9 cellular contexts compared by ENCODE assay signal in the genomic region with DNA sequence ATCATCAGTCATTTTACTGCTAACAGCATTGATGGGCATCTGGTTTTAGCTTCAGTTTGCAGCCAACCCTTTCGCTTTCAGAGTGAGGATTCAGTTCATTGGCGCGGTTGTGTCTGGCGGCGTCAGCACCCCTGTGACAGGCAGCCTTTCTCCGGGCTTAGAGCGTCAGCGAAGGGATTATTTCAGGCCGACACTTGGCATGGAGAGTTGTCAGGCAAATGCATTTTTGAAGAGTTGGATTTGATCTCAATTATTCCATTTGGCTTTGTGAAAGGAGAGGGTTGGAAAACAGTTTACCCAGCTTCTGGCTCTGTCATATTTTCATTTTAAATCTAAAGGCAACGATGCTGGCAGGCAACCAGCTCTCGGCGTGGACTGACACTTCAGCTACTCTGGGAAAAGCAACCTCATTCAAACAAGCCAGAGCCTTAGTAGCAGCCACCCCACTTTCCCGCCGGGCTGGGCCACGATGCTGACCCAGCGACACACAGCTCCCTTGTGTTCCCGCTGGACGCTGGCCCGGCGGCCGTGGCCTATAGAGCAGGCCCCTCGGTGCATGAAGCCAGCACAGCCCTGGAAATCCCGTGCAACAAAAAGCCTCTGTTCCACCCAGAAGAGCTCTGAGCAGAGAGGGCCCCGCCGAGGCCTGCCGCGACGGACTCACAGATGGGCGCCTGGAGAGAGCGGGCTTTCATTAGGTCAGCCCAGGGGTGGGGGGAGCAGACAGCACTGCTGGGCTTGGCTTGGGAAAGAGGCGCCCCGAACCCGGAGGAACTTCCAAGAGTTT. TPM values are rescaled to one million over a fixed set of nuclear protein-coding genes. Genes with fewer than 3 reads are reported as not detected.
A peak's percentile ranks its signal among the peaks of the same experiment; 100 is the strongest.
DNase-seq lines count a peak whose midpoint lies in the region; ATAC-seq and TF ChIP-seq lines count a peak whose summit lies in the region.
"Had no signal": no experiment of that assay in that cellular context is flagged by ENCODE, and none has a peak within 500 bp of the region (broad histone marks: within the 10 kb centered on the region; RNA-seq: fewer than 3 reads in every experiment).

No MANE protein-coding gene starts in this region.

- peaks cover 3% of the 10 kb centered on the region for H3K27me3 Mint-ChIP-seq in brain
- H3K27me3 Mint-ChIP-seq in immature natural killer cell (ENCODE audit: low read depth in 3 of 3), result peaks cover 0 to 10% (median 0%) of the 10 kb centered on the region in 3 donors

- no peak for ATAC-seq in GM18867 (IDR thresholded peaks at IDR 0.05; ENCODE audit: unreplicated experiment)
- ATAC-seq in activated CD4-positive, CD25-positive, alpha-beta regulatory T cell treated with anti-CD3 and anti-CD28 coated beads, Interleukin-2, amount 50 U/mL, for 24 hours, result no peak

- TF ChIP-seq CTCF in brain (conservative IDR thresholded peaks at IDR 0.05) (no peak), suprapubic skin (IDR thresholded peaks at IDR 0.05) (no peak), ascending aorta (IDR thresholded peaks at IDR 0.05) (no peak)

- H3K9me3 Mint-ChIP-seq in brain (peaks cover 0 to 3% (median 0%) of the 10 kb centered on the region in 5 experiments), immature natural killer cell (no peaks in the 10 kb centered on the region)
- H3K9me3 Mint-ChIP-seq: central memory CD8-positive, alpha-beta T cell had no signal

- peaks cover 3% of the 10 kb centered on the region for H3K4me1 ChIP-seq in suprapubic skin
- no peaks in the 10 kb centered on the region for H3K4me1 ChIP-seq in ascending aorta

- H3K36me3 ChIP-seq in suprapubic skin, result no peaks in the 10 kb centered on the region
- H3K36me3 ChIP-seq in ascending aorta, result no peaks in the 10 kb centered on the region

- H3K4me3 ChIP-seq in suprapubic skin (peak overlapping the region; percentile 4), ascending aorta (peak overlapping the region in 1 of 2 donors; percentile 25)

- 46% methylated on average over 15 of the region's 33 CpGs for WGBS in suprapubic skin

- peak overlapping the region; percentile 87 to 98 (median 92) for H3K27ac Mint-ChIP-seq in brain
- H3K27ac Mint-ChIP-seq in immature natural killer cell, result no peak overlapping the region

- peaks cover 58% of the 10 kb centered on the region for H3K4me1 Mint-ChIP-seq in brain
- no peaks in the 10 kb centered on the region for H3K4me1 Mint-ChIP-seq in immature natural killer cell
- H3K4me1 Mint-ChIP-seq: central memory CD8-positive, alpha-beta T cell had no signal

- TF ChIP-seq EP300 in suprapubic skin (IDR thresholded peaks at IDR 0.05), result no peak

- peak; percentile 61 for DNase-seq in NCI-H187 treated with DMSO at 0.1 percent for 48 hours (lab: John Stamatoyannopoulos, UW)
- DNase-seq in left kidney (ENCODE audit: low read depth, low spot score), result peak; percentile 50
- peak in 1 of 2 donors; percentile 77 for DNase-seq in suprapubic skin (ENCODE audit: low spot score in 2 of 2)
- no peak for DNase-seq in immature natural killer cell
- DNase-seq in ascending aorta (ENCODE audit: low spot score in 2 of 2), result no peak

- H3K27me3 ChIP-seq in suprapubic skin (peaks cover 18% of the 10 kb centered on the region), ascending aorta (no peaks in the 10 kb centered on the region)

- intact Hi-C loops in ascending aorta (cut with DNase I), result no loop called here

- TF ChIP-seq POLR2A in suprapubic skin (IDR thresholded peaks at IDR 0.05), result no peak

- H3K36me3 Mint-ChIP-seq in brain (no peaks in the 10 kb centered on the region), immature natural killer cell (no peaks in the 10 kb centered on the region)

- H3K9me3 ChIP-seq in suprapubic skin (no peaks in the 10 kb centered on the region), ascending aorta (no peaks in the 10 kb centered on the region)

- H3K27ac ChIP-seq in suprapubic skin (no peak overlapping the region), ascending aorta (peak overlapping the region in 1 of 2 donors; percentile 28)

- H3K4me3 Mint-ChIP-seq in brain, result peak overlapping the region in 4 of 5 experiments; percentile 68 to 81 (median 74)
- H3K4me3 Mint-ChIP-seq in immature natural killer cell, result no peak overlapping the region
- H3K4me3 Mint-ChIP-seq: central memory CD8-positive, alpha-beta T cell had no signal

RNA-seq across cellular contexts. Expression of a gene that starts 28.9 kb away (rescaled TPM):
- polyA plus RNA-seq in brain (ENCODE audit: insufficient read depth, low read depth, low replicate concordance) (81.3 TPM), immature natural killer cell (100 to 1,000 TPM; 107 to 255 (median 144) TPM)
- total RNA-seq in suprapubic skin (10 to 100 TPM; 11.3 to 21.0 (median 13.8) TPM), ascending aorta (86.2 TPM)

Comparison
In these comparisons a context has a peak if more than half of its experiments do, and no peak if none do; other contexts are left out.
1. DNase-seq: peak in NCI-H187 treated with DMSO at 0.1 percent for 48 hours (single experiment) and left kidney (single experiment); none in immature natural killer cell (0 of 3) and ascending aorta (0 of 2).
2. H3K27ac Mint-ChIP-seq: peak in brain (5 of 5); none in immature natural killer cell (0 of 6).
3. H3K4me3 Mint-ChIP-seq: peak in brain (4 of 5); none in immature natural killer cell (0 of 5).